In genomic region chr3:140296796-140297352, GRCh38 we compare ENCODE assay signal across 1 cellular context.
TF ChIP-seq lines count a peak whose summit lies in the region.

No MANE protein-coding gene starts in this region.

TF ChIP-seq in WTC11, 78 proteins besides CTCF, POLR2A, EP300 and RAD21 (continued from another document):
- TF ChIP-seq ARID4B (CRISPR knock-in tag; IDR thresholded peaks at IDR 0.05; ENCODE audit: borderline replicate concordance): no peak
- no peak for TF ChIP-seq AFF4 (CRISPR knock-in tag; IDR thresholded peaks at IDR 0.05; ENCODE audit: borderline replicate concordance)
- no peak for TF ChIP-seq NFE2L1 (CRISPR knock-in tag; IDR thresholded peaks at IDR 0.05)
- TF ChIP-seq GABPB1 (CRISPR knock-in tag; IDR thresholded peaks at IDR 0.05): no peak
- no peak for TF ChIP-seq AR (CRISPR knock-in tag; IDR thresholded peaks at IDR 0.05)
- no peak for TF ChIP-seq PREB (CRISPR knock-in tag; IDR thresholded peaks at IDR 0.05; ENCODE audit: borderline replicate concordance)
- TF ChIP-seq FOXK1 (CRISPR knock-in tag; IDR thresholded peaks at IDR 0.05): no peak
